18 cellular contexts compared by ENCODE assay signal in genomic region chr4:38123555-38123954, GRCh38.
DNase-seq lines count a peak whose midpoint lies in the region; ATAC-seq and TF ChIP-seq lines count a peak whose summit lies in the region.
"Had no signal": no experiment of that assay in that cellular context is flagged by ENCODE, and none has a peak within 500 bp of the region (broad histone marks: within the 10 kb centered on the region; RNA-seq: fewer than 3 reads in every experiment).

No MANE protein-coding gene starts in this region.

- no peak overlapping the region for H4K8ac ChIP-seq in mesendoderm (ENCODE audit: low read depth, low read length)

- TF ChIP-seq CTCF in MCF 10A (IDR thresholded peaks at IDR 0.05; ENCODE audit: unreplicated experiment), result no peak

- no peak overlapping the region for H3K27ac ChIP-seq in CD4-positive, CD25-positive, alpha-beta regulatory T cell (ENCODE audit: insufficient read depth, low read length, poor library complexity, severe bottlenecking)
- H3K27ac ChIP-seq in mesendoderm (ENCODE audit: low read depth, low read length), result no peak overlapping the region
- H3K27ac ChIP-seq: GM23248, Peyer's patch had no signal

- no peak overlapping the region for H3K18ac ChIP-seq in mesendoderm (ENCODE audit: low read length)

- H3K23ac ChIP-seq in mesendoderm (ENCODE audit: low read length), result peak overlapping the region; percentile 33

- intact Hi-C loops in MCF 10A (cut with micrococcal nuclease), result no loop called here

- H3K36me3 Mint-ChIP-seq in CD4-positive, CD25-positive, alpha-beta regulatory T cell, result peaks cover 36% of the 10 kb centered on the region
- peaks cover 78% of the 10 kb centered on the region for H3K36me3 Mint-ChIP-seq in activated T-helper 17 cell treated with anti-CD3 and anti-CD28 coated beads, Interleukin-2, amount 50 U/mL, for 72 hours (ENCODE audit: low read depth)
- no peaks in the 10 kb centered on the region for H3K36me3 Mint-ChIP-seq in MCF 10A (ENCODE audit: insufficient read depth, unreplicated experiment)

- no peaks in the 10 kb centered on the region for H3K27me3 ChIP-seq in CD4-positive, CD25-positive, alpha-beta regulatory T cell (ENCODE audit: control insufficient read depth, insufficient read depth, low read length)
- no peaks in the 10 kb centered on the region for H3K27me3 ChIP-seq in mesendoderm (ENCODE audit: insufficient read depth, low read length, poor library complexity)
- H3K27me3 ChIP-seq: Peyer's patch had no signal

- no peaks in the 10 kb centered on the region for H3K9me3 ChIP-seq in CD4-positive, CD25-positive, alpha-beta regulatory T cell (ENCODE audit: control insufficient read depth in 2 of 2, low read length in 2 of 2)
- H3K9me3 ChIP-seq: Peyer's patch had no signal

- CTCF ChIA-PET in MCF 10A (lab: Yijun Ruan, JAX), result no interaction called here

- no peak overlapping the region for H3K4me3 Mint-ChIP-seq in CD4-positive, CD25-positive, alpha-beta regulatory T cell
- no peak overlapping the region for H3K4me3 Mint-ChIP-seq in activated T-helper 17 cell treated with anti-CD3 and anti-CD28 coated beads, Interleukin-2, amount 50 U/mL, for 72 hours
- H3K4me3 Mint-ChIP-seq in MCF 10A (ENCODE audit: unreplicated experiment), result no peak overlapping the region

- peaks cover 20% of the 10 kb centered on the region for H3K36me3 ChIP-seq in CD4-positive, CD25-positive, alpha-beta regulatory T cell (ENCODE audit: control insufficient read depth, insufficient read depth, low read length)
- H3K36me3 ChIP-seq in mesendoderm (ENCODE audit: control insufficient read depth, insufficient read depth, low read length), result peaks cover 1% of the 10 kb centered on the region

- H3K9me3 Mint-ChIP-seq in CD4-positive, CD25-positive, alpha-beta regulatory T cell, result peaks cover 0 to 2% (median 0%) of the 10 kb centered on the region in 7 donors
- H3K9me3 Mint-ChIP-seq in activated T-helper 17 cell treated with anti-CD3 and anti-CD28 coated beads, Interleukin-2, amount 50 U/mL, for 72 hours, result no peaks in the 10 kb centered on the region
- H3K9me3 Mint-ChIP-seq in MCF 10A (ENCODE audit: unreplicated experiment), result no peaks in the 10 kb centered on the region

- H3K4me2 ChIP-seq in mesendoderm (ENCODE audit: low read length), result no peak overlapping the region

- no peaks in the 10 kb centered on the region for H3K79me1 ChIP-seq in mesendoderm (ENCODE audit: low read length)

- H2BK15ac ChIP-seq in mesendoderm (replicated peaks; ENCODE audit: low read depth), result no peak overlapping the region

- no peak overlapping the region for H2AK5ac ChIP-seq in mesendoderm (ENCODE audit: low read length)

- no peak overlapping the region for H3K9ac ChIP-seq in mesendoderm (ENCODE audit: low read length)
- H3K9ac ChIP-seq: GM23248 had no signal

- no peaks in the 10 kb centered on the region for H3K27me3 Mint-ChIP-seq in CD4-positive, CD25-positive, alpha-beta regulatory T cell
- H3K27me3 Mint-ChIP-seq in activated T-helper 17 cell treated with anti-CD3 and anti-CD28 coated beads, Interleukin-2, amount 50 U/mL, for 72 hours, result no peaks in the 10 kb centered on the region
- no peaks in the 10 kb centered on the region for H3K27me3 Mint-ChIP-seq in MCF 10A (ENCODE audit: insufficient read depth, unreplicated experiment)

- POLR2A ChIA-PET in MCF 10A (lab: Yijun Ruan, JAX), result no interaction called here

- peaks cover 10% of the 10 kb centered on the region for H3K4me1 ChIP-seq in CD4-positive, CD25-positive, alpha-beta regulatory T cell (ENCODE audit: control insufficient read depth, insufficient read depth, low read length, poor library complexity, severe bottlenecking)
- H3K4me1 ChIP-seq in mesendoderm (ENCODE audit: control insufficient read depth, low read depth, low read length), result no peaks in the 10 kb centered on the region

- WGBS in mesendoderm (ENCODE audit: extremely low coverage, insufficient coverage, low lambda C conversion rate), result no CpG with 5 or more reads among the region's 5 CpGs

- H3K79me2 ChIP-seq in mesendoderm (ENCODE audit: control insufficient read depth, insufficient read depth, low read length), result no peaks in the 10 kb centered on the region

- H4K5ac ChIP-seq in mesendoderm (ENCODE audit: low read length), result no peak overlapping the region

- ATAC-seq in CD4-positive, CD25-positive, alpha-beta regulatory T cell (ENCODE audit: low read depth in 2 of 2), result no peak
- ATAC-seq in GM19467 (IDR thresholded peaks at IDR 0.05; ENCODE audit: unreplicated experiment) (no peak), HG03097 (IDR thresholded peaks at IDR 0.05; ENCODE audit: low FRiP score, unreplicated experiment) (no peak)
- ATAC-seq in activated T-helper 17 cell treated with anti-CD3 and anti-CD28 coated beads, Interleukin-2, amount 50 U/mL, for 72 hours (replicated peaks), result no peak

- no peak overlapping the region for H2BK5ac ChIP-seq in mesendoderm (ENCODE audit: low read length)

- H3K4me1 Mint-ChIP-seq in CD4-positive, CD25-positive, alpha-beta regulatory T cell, result peaks cover 6 to 14% (median 8%) of the 10 kb centered on the region in 4 donors
- H3K4me1 Mint-ChIP-seq in activated T-helper 17 cell treated with anti-CD3 and anti-CD28 coated beads, Interleukin-2, amount 50 U/mL, for 72 hours, result peaks cover 15% of the 10 kb centered on the region
- peaks cover 4% of the 10 kb centered on the region for H3K4me1 Mint-ChIP-seq in MCF 10A (ENCODE audit: insufficient read depth, unreplicated experiment)

- no peak overlapping the region for H3K4ac ChIP-seq in mesendoderm (ENCODE audit: low read depth, low read length)

- no peak for DNase-seq in CD4-positive, CD25-positive, alpha-beta regulatory T cell
- peak; percentile 54 for DNase-seq in COR-L47 (lab: John Stamatoyannopoulos, UW)
- DNase-seq in NCI-H146 treated with DMSO at 0.1 percent for 48 hours (lab: John Stamatoyannopoulos, UW; ENCODE audit: unreplicated experiment), result peak; percentile 69
- DNase-seq in mesendoderm, result no peak
- no peak for DNase-seq in MCF 10A (ENCODE audit: unreplicated experiment)
- DNase-seq: C1 segment of cervical spinal cord, DMS79 treated with DMSO at 0.1 percent for 48 hours, GM23248, KBM-7, NCI-H1417 treated with DMSO at 0.1 percent for 48 hours, NCI-H2029 treated with DMSO at 0.1 percent for 48 hours, NCI-H226, NCI-H524, Peyer's patch, SW 1271 had no signal

- no peak overlapping the region for H3K4me3 ChIP-seq in CD4-positive, CD25-positive, alpha-beta regulatory T cell (ENCODE audit: low read depth, low read length)
- no peak overlapping the region for H3K4me3 ChIP-seq in mesendoderm (ENCODE audit: low read length)
- H3K4me3 ChIP-seq: GM23248, Peyer's patch had no signal

- no peak overlapping the region for H3K56ac ChIP-seq in mesendoderm (ENCODE audit: low read length)

- H3K27ac Mint-ChIP-seq in CD4-positive, CD25-positive, alpha-beta regulatory T cell, result peak overlapping the region in 2 of 3 donors; percentile 23 to 32
- no peak overlapping the region for H3K27ac Mint-ChIP-seq in activated T-helper 17 cell treated with anti-CD3 and anti-CD28 coated beads, Interleukin-2, amount 50 U/mL, for 72 hours
- H3K27ac Mint-ChIP-seq in MCF 10A (ENCODE audit: low read depth, unreplicated experiment), result no peak overlapping the region

- BruUV-seq in MCF 10A (replicated peaks; lab: Mats Ljungman, UMichigan), result no TSS peak

- H2BK120ac ChIP-seq in mesendoderm (ENCODE audit: low read depth, low read length), result no peak overlapping the region

Comparison
In these comparisons a context has a peak if more than half of its experiments do, and no peak if none do; other contexts are left out.
1. DNase-seq: peak in COR-L47 (single experiment) and NCI-H146 treated with DMSO at 0.1 percent for 48 hours (single experiment); none in CD4-positive, CD25-positive, alpha-beta regulatory T cell (0 of 3), mesendoderm (single experiment) and MCF 10A (single experiment).
2. H3K27ac Mint-ChIP-seq: peak in CD4-positive, CD25-positive, alpha-beta regulatory T cell (2 of 3); none in activated T-helper 17 cell treated with anti-CD3 and anti-CD28 coated beads, Interleukin-2, amount 50 U/mL, for 72 hours (single experiment) and MCF 10A (single experiment).